7 cellular contexts compared by ENCODE assay signal in genomic region chr5:126449751-126450271, GRCh38. TPM values are rescaled to one million over a fixed set of nuclear protein-coding genes. Genes with fewer than 3 reads are reported as not detected.
DNase-seq lines count a peak whose midpoint lies in the region; ATAC-seq and TF ChIP-seq lines count a peak whose summit lies in the region.

No MANE protein-coding gene starts in this region.

- intact Hi-C loops in natural killer cell (cut with micrococcal nuclease), result loop anchor here (1.0 to 2.0 kb wide), 2 partner anchors 27 to 151 kb away; partner anchors contain the start of genes GRAMD2B and PHAX

- no peaks in the 10 kb centered on the region for H3K27me3 Mint-ChIP-seq in natural killer cell (ENCODE audit: low read depth in 2 of 2)

- ATAC-seq in GM19372 (IDR thresholded peaks at IDR 0.05; ENCODE audit: low read depth, unreplicated experiment), result peak; percentile 75
- peak; percentile 89 for ATAC-seq in HG03196 (IDR thresholded peaks at IDR 0.05; ENCODE audit: unreplicated experiment)
- peak; percentile 78 to 91 (median 82) for ATAC-seq in natural killer cell

- peak overlapping the region; percentile 100 for H3K27ac Mint-ChIP-seq in natural killer cell

- H3K36me3 Mint-ChIP-seq in natural killer cell, result no peaks in the 10 kb centered on the region

- TF ChIP-seq CTCF in natural killer cell (IDR thresholded peaks at IDR 0.05), result no peak
- TF ChIP-seq CTCF in coronary artery (IDR thresholded peaks at IDR 0.05), result no peak

- H3K4me3 ChIP-seq in coronary artery, result no peak overlapping the region

- H3K4me3 Mint-ChIP-seq in natural killer cell, result peak overlapping the region; percentile 97

- peak; percentile 28 for DNase-seq in activated CD4-positive, CD25-positive, alpha-beta regulatory T cell treated with anti-CD3 and anti-CD28 coated beads, Interleukin-2, amount 50 U/mL, for 16 hours (ENCODE audit: low read depth, low spot score)
- DNase-seq in natural killer cell, result peak; percentile 50
- no peak for DNase-seq in coronary artery (ENCODE audit: low spot score)

- H3K4me1 Mint-ChIP-seq in natural killer cell, result peaks cover 41 to 47% of the 10 kb centered on the region in 2 donors

- peak overlapping the region; percentile 80 for H3K27ac ChIP-seq in cingulate gyrus (ENCODE audit: low read depth, low read length)
- peak overlapping the region; percentile 40 for H3K27ac ChIP-seq in temporal lobe (ENCODE audit: low read depth, low read length)
- H3K27ac ChIP-seq in coronary artery, result no peak overlapping the region

- no peaks in the 10 kb centered on the region for H3K9me3 Mint-ChIP-seq in natural killer cell

RNA-seq across cellular contexts. Expression of gene GRAMD2B, which starts 26.6 kb away (rescaled TPM):
- total RNA-seq in natural killer cell (10 to 100 TPM in 1 of 3 donors, 1 to 10 TPM in 2; 9.2 to 15.4 (median 10.0) TPM), temporal lobe (8.6 TPM)

Comparison
In these comparisons a context has a peak if more than half of its experiments do, and no peak if none do; other contexts are left out.
1. H3K27ac ChIP-seq: peak in cingulate gyrus (single experiment) and temporal lobe (single experiment); none in coronary artery (0 of 2).
2. Peak in every context shown above with its lines, with median percentiles within 50 percentile points of each other: ATAC-seq.